In the genomic region with DNA sequence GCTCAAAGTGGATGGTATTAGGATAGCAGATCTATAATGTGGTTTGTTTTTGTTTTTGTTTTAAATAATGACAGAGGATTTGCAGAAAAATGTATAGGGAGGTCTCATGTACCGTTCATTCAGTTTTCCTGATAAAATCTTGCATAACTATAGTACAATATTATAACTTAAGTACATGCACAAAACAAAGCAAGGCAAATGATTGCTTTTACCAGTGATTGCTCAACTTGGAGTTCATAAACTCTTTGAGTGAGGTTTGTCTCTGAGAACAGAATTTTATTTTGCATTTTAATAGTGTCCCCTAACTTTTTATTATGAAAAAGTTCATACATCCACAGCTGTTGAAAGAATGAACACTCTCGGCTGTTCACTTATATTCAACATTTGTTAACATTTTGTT, we compare ENCODE assay signal across 23 cellular contexts.
A peak's percentile ranks its signal among the peaks of the same experiment; 100 is the strongest.
DNase-seq lines count a peak whose midpoint lies in the region; ATAC-seq, FAIRE-seq and TF ChIP-seq lines count a peak whose summit lies in the region.
"Had no signal": no experiment of that assay in that cellular context is flagged by ENCODE, and none has a peak within 500 bp of the region (broad histone marks: within the 10 kb centered on the region; RNA-seq: fewer than 3 reads in every experiment).

No MANE protein-coding gene starts in this region.

- H3K4me1 ChIP-seq in HepG2 (ENCODE audit: insufficient read depth, low read length) = peaks cover 51% of the 10 kb centered on the region
- peaks cover 30% of the 10 kb centered on the region for H3K4me1 ChIP-seq in psoas muscle

- no peaks in the 10 kb centered on the region for H3K27me3 Mint-ChIP-seq in activated naive CD8-positive, alpha-beta T cell
- H3K27me3 Mint-ChIP-seq in activated naive CD8-positive, alpha-beta T cell treated with anti-CD3 and anti-CD28 coated beads for 36 hours = no peaks in the 10 kb centered on the region
- no peaks in the 10 kb centered on the region for H3K27me3 Mint-ChIP-seq in chondrocyte (ENCODE audit: low read depth)

- H3K27ac Mint-ChIP-seq in activated naive CD8-positive, alpha-beta T cell = peak overlapping the region; percentile 46
- no peak overlapping the region for H3K27ac Mint-ChIP-seq in activated naive CD8-positive, alpha-beta T cell treated with anti-CD3 and anti-CD28 coated beads for 36 hours
- H3K27ac Mint-ChIP-seq in chondrocyte (ENCODE audit: unreplicated experiment) = peak overlapping the region; percentile 34

- CTCF ChIA-PET in HepG2 (lab: Yijun Ruan, JAX; ENCODE audit: low intra/inter-chr PET ratio, low total read pairs) = no interaction called here

- POLR2A ChIA-PET in HepG2 (lab: Yijun Ruan, JAX) = no interaction called here

- TF ChIP-seq CTCF in chondrocyte (IDR thresholded peaks at IDR 0.05) = no peak
- no peak for TF ChIP-seq CTCF in HepG2 (CRISPR knock-in tag; IDR thresholded peaks at IDR 0.05)
- TF ChIP-seq CTCF in psoas muscle (IDR thresholded peaks at IDR 0.05) = no peak

- H3K4me1 Mint-ChIP-seq in activated naive CD8-positive, alpha-beta T cell (ENCODE audit: low read depth) = peaks cover 64% of the 10 kb centered on the region
- peaks cover 55% of the 10 kb centered on the region for H3K4me1 Mint-ChIP-seq in activated naive CD8-positive, alpha-beta T cell treated with anti-CD3 and anti-CD28 coated beads for 36 hours
- peaks cover 32% of the 10 kb centered on the region for H3K4me1 Mint-ChIP-seq in chondrocyte (ENCODE audit: low read depth)

- no peaks in the 10 kb centered on the region for H3K9me3 Mint-ChIP-seq in activated naive CD8-positive, alpha-beta T cell (ENCODE audit: low read depth)
- no peaks in the 10 kb centered on the region for H3K9me3 Mint-ChIP-seq in activated naive CD8-positive, alpha-beta T cell treated with anti-CD3 and anti-CD28 coated beads for 36 hours
- no peaks in the 10 kb centered on the region for H3K9me3 Mint-ChIP-seq in chondrocyte (ENCODE audit: low read depth)

- no peak overlapping the region for H3K27ac ChIP-seq in HepG2 (ENCODE audit: extremely low read length, insufficient read depth, low read length)
- peak overlapping the region; percentile 71 for H3K27ac ChIP-seq in substantia nigra (ENCODE audit: low read depth, low read length, poor library complexity, severe bottlenecking)
- H3K27ac ChIP-seq in psoas muscle = no peak overlapping the region
- H3K27ac ChIP-seq: KMS-11, thyroid gland had no signal

- no peak overlapping the region for H3K4me2 ChIP-seq in HepG2 (ENCODE audit: low read depth, low read length)
- H3K4me2 ChIP-seq: KMS-11 had no signal

- TSS peak; percentile 5 for BruUV-seq in HepG2 (replicated peaks; lab: Mats Ljungman, UMichigan)

- H3K9ac ChIP-seq in HepG2 (ENCODE audit: insufficient read depth, low read depth, low read length) = no peak overlapping the region
- H3K9ac ChIP-seq: KMS-11 had no signal

- H3K27me3 ChIP-seq in HepG2 (ENCODE audit: control insufficient read depth in 1 of 2, insufficient read depth in 2 of 2, low read length in 2 of 2) (no peaks in the 10 kb centered on the region), psoas muscle (ENCODE audit: insufficient read depth in 3 of 3, low read length in 2 of 3) (no peaks in the 10 kb centered on the region)
- H3K27me3 ChIP-seq: heart left ventricle, thyroid gland had no signal

- H3K4me3 Mint-ChIP-seq in activated naive CD8-positive, alpha-beta T cell = no peak overlapping the region
- no peak overlapping the region for H3K4me3 Mint-ChIP-seq in activated naive CD8-positive, alpha-beta T cell treated with anti-CD3 and anti-CD28 coated beads for 36 hours
- no peak overlapping the region for H3K4me3 Mint-ChIP-seq in chondrocyte (ENCODE audit: unreplicated experiment)

- peaks cover 65% of the 10 kb centered on the region for H4K20me1 ChIP-seq in HepG2 (ENCODE audit: insufficient read depth, low read length)

- peaks cover 100% of the 10 kb centered on the region for H3K79me2 ChIP-seq in HepG2 (ENCODE audit: insufficient read depth, low read length)

- no peak for FAIRE-seq in HepG2 (lab: Jason Lieb, UNC)
- FAIRE-seq: D721Med, GM18507 had no signal

- WGBS in HepG2 (ENCODE audit: low lambda C conversion rate) = 95% methylated on average over 2 of the region's 2 CpGs
- WGBS in psoas muscle, 3 donors = 73 to 81% (median 79%) methylated on average over 2 of the region's 2 CpGs

- TF ChIP-seq EP300 in HepG2 (IDR thresholded peaks at IDR 0.05; ENCODE audit: low read depth in 2 of 2, low read length in 2 of 2) (no peak), HepG2 (CRISPR knock-in tag; IDR thresholded peaks at IDR 0.05; ENCODE audit: borderline replicate concordance) (no peak)

- H3K36me3 ChIP-seq in HepG2 (replicated peaks in 1 of 2; ENCODE audit: control insufficient read depth in 1 of 2, insufficient read depth in 2 of 2, low read length in 2 of 2) = peaks cover 16 to 38% of the 10 kb centered on the region in 2 experiments
- peaks cover 0 to 2% of the 10 kb centered on the region in 2 donors for H3K36me3 ChIP-seq in psoas muscle (ENCODE audit: insufficient read depth in 1 of 2, low read depth in 1 of 2)
- H3K36me3 ChIP-seq: thyroid gland had no signal

- no peak overlapping the region for H2AFZ ChIP-seq in HepG2 (ENCODE audit: low read length)

- TF ChIP-seq RAD21 in HepG2 (CRISPR knock-in tag; IDR thresholded peaks at IDR 0.05) = no peak

- in situ Hi-C loops in HepG2 (cut with HindIII; ENCODE audit: extremely low pct_ligation_motif_present, low pct_unique_long_range_greater_than_20kb) = no loop called here

- H3K36me3 Mint-ChIP-seq in activated naive CD8-positive, alpha-beta T cell = peaks cover 13% of the 10 kb centered on the region
- peaks cover 19% of the 10 kb centered on the region for H3K36me3 Mint-ChIP-seq in activated naive CD8-positive, alpha-beta T cell treated with anti-CD3 and anti-CD28 coated beads for 36 hours
- peaks cover 2% of the 10 kb centered on the region for H3K36me3 Mint-ChIP-seq in chondrocyte (ENCODE audit: low read depth)

- H3K9me3 ChIP-seq in HepG2 (ENCODE audit: low read length) = no peaks in the 10 kb centered on the region
- no peaks in the 10 kb centered on the region for H3K9me3 ChIP-seq in psoas muscle
- H3K9me3 ChIP-seq: heart left ventricle, thyroid gland had no signal

- H3K4me3 ChIP-seq in HepG2 (replicated peaks in 1 of 3; ENCODE audit: insufficient read depth in 1 of 3, low read depth in 2 of 3, low read length in 3 of 3) (no peak overlapping the region), psoas muscle (no peak overlapping the region)
- H3K4me3 ChIP-seq: heart left ventricle, thyroid gland had no signal

- intact Hi-C loops in HepG2 (cut with micrococcal nuclease; ENCODE audit: unreplicated experiment) (no loop called here), psoas muscle (cut with DNase I) (no loop called here)

- DNase-seq in activated naive CD8-positive, alpha-beta T cell treated with anti-CD3 and anti-CD28 coated beads for 36 hours = no peak
- no peak for DNase-seq in chondrocyte (ENCODE audit: low spot score)
- DNase-seq in HepG2 (ENCODE audit: low spot score) = no peak
- DNase-seq in substantia nigra (lab: John Stamatoyannopoulos, UW) = no peak
- DNase-seq in activated CD4-positive, alpha-beta T cell treated with anti-CD3 and anti-CD28 coated beads, Interleukin-2, amount 50 U/mL, for 1 hour = no peak
- DNase-seq in psoas muscle = no peak
- DNase-seq: 8988T; activated CD4-positive, alpha-beta T cell treated with anti-CD3 and anti-CD28 coated beads for 4 hours; activated CD8-positive, alpha-beta memory T cell treated with anti-CD3 and anti-CD28 coated beads for 24 hours; activated T-cell treated with anti-CD3 and anti-CD28 coated beads, Interleukin-2, amount 50 U/mL, for 1 hour; heart left ventricle; mammary epithelial cell; NCI-H1417 treated with DMSO at 0.1 percent for 48 hours; NCI-H2081 treated with DMSO at 0.1 percent for 48 hours; NCI-H748 treated with DMSO at 0.1 percent for 48 hours; stimulated activated naive CD4-positive, alpha-beta T cell treated with Interleukin-2 at 50 U/mL for 16 hours; thyroid gland had no signal

- ATAC-seq in HepG2 = no peak
- no peak for ATAC-seq in psoas muscle
- no peak for ATAC-seq in HG02642 (IDR thresholded peaks at IDR 0.05; ENCODE audit: poor library complexity, unreplicated experiment)
- ATAC-seq: HCT116 had no signal

- TF ChIP-seq POLR2A in HepG2 (IDR thresholded peaks at IDR 0.05; ENCODE audit: insufficient read depth in 1 of 2, low read depth in 2 of 2, low read length in 2 of 2) = no peak

TF ChIP-seq in HepG2, 621 proteins besides CTCF, POLR2A, EP300 and RAD21:
- no peak for TF ChIP-seq ZNF639 (CRISPR knock-in tag; conservative IDR thresholded peaks at IDR 0.05)
- TF ChIP-seq ZNF563 (CRISPR knock-in tag; IDR thresholded peaks at IDR 0.05) = no peak
- TF ChIP-seq CEBPB (IDR thresholded peaks at IDR 0.05; ENCODE audit: borderline replicate concordance, low read depth, low read length) = peak; percentile 30; the same call in 1 of the 2 replicates
